ENCODE assay signal across 2 cellular contexts in the genomic region with DNA sequence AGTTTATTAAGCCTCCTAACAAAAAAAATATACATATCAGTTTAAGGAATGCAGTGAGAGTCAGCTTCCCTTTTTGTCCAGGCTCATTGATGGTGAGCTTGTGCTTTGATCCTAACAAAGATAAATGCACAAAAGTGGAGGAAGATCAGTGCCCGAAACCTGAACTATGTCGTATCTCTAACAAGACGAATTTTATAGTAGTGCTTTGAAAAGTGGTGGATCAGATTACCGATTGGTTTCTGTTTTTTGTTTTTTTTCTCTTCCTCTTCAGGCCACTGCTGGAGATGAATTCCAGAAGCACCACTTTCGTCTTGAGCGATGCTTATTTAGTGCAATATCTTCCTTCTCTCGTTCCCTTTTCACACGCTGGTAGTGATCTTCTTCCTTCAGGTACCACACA.
TF ChIP-seq lines count a peak whose summit lies in the region.

No MANE protein-coding gene starts in this region.

TF ChIP-seq in GM23338, 12 proteins besides CTCF, POLR2A, EP300 and RAD21 (continued from another document):
- TF ChIP-seq, protein P1, sequence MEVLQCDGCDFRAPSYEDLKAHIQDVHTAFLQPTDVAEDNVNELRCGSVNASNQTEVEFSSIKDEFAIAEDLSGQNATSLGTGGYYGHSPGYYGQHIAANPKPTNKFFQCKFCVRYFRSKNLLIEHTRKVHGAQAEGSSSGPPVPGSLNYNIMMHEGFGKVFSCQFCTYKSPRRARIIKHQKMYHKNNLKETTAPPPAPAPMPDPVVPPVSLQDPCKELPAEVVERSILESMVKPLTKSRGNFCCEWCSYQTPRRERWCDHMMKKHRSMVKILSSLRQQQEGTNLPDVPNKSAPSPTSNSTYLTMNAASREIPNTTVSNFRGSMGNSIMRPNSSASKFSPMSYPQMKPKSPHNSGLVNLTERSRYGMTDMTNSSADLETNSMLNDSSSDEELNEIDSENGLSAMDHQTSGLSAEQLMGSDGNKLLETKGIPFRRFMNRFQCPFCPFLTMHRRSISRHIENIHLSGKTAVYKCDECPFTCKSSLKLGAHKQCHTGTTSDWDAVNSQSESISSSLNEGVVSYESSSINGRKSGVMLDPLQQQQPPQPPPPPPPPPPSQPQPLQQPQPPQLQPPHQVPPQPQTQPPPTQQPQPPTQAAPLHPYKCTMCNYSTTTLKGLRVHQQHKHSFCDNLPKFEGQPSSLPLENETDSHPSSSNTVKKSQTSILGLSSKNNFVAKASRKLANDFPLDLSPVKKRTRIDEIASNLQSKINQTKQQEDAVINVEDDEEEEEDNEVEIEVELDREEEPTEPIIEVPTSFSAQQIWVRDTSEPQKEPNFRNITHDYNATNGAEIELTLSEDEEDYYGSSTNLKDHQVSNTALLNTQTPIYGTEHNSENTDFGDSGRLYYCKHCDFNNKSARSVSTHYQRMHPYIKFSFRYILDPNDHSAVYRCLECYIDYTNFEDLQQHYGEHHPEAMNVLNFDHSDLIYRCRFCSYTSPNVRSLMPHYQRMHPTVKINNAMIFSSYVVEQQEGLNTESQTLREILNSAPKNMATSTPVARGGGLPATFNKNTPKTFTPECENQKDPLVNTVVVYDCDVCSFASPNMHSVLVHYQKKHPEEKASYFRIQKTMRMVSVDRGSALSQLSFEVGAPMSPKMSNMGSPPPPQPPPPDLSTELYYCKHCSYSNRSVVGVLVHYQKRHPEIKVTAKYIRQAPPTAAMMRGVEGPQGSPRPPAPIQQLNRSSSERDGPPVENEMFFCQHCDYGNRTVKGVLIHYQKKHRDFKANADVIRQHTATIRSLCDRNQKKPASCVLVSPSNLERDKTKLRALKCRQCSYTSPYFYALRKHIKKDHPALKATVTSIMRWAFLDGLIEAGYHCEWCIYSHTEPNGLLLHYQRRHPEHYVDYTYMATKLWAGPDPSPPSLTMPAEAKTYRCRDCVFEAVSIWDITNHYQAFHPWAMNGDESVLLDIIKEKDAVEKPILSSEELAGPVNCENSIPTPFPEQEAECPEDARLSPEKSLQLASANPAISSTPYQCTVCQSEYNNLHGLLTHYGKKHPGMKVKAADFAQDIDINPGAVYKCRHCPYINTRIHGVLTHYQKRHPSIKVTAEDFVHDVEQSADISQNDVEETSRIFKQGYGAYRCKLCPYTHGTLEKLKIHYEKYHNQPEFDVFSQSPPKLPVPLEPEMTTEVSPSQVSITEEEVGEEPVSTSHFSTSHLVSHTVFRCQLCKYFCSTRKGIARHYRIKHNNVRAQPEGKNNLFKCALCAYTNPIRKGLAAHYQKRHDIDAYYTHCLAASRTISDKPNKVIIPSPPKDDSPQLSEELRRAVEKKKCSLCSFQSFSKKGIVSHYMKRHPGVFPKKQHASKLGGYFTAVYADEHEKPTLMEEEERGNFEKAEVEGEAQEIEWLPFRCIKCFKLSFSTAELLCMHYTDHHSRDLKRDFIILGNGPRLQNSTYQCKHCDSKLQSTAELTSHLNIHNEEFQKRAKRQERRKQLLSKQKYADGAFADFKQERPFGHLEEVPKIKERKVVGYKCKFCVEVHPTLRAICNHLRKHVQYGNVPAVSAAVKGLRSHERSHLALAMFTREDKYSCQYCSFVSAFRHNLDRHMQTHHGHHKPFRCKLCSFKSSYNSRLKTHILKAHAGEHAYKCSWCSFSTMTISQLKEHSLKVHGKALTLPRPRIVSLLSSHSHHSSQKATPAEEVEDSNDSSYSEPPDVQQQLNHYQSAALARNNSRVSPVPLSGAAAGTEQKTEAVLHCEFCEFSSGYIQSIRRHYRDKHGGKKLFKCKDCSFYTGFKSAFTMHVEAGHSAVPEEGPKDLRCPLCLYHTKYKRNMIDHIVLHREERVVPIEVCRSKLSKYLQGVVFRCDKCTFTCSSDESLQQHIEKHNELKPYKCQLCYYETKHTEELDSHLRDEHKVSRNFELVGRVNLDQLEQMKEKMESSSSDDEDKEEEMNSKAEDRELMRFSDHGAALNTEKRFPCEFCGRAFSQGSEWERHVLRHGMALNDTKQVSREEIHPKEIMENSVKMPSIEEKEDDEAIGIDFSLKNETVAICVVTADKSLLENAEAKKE (CRISPR knock-in tag; IDR thresholded peaks at IDR 0.05), result no peak
- TF ChIP-seq EZH2 (IDR thresholded peaks at IDR 0.05; ENCODE audit: low read depth, unreplicated experiment) (no peak), NANOG (IDR thresholded peaks at IDR 0.05; ENCODE audit: borderline replicate concordance) (no peak)
- TF ChIP-seq, protein P2, sequence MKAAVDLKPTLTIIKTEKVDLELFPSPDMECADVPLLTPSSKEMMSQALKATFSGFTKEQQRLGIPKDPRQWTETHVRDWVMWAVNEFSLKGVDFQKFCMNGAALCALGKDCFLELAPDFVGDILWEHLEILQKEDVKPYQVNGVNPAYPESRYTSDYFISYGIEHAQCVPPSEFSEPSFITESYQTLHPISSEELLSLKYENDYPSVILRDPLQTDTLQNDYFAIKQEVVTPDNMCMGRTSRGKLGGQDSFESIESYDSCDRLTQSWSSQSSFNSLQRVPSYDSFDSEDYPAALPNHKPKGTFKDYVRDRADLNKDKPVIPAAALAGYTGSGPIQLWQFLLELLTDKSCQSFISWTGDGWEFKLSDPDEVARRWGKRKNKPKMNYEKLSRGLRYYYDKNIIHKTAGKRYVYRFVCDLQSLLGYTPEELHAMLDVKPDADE (IDR thresholded peaks at IDR 0.05), result no peak

TF ChIP-seq in endothelial cell of umbilical vein, 7 proteins besides CTCF, POLR2A, EP300 and RAD21 (continued from another document):
- TF ChIP-seq, protein P3, sequence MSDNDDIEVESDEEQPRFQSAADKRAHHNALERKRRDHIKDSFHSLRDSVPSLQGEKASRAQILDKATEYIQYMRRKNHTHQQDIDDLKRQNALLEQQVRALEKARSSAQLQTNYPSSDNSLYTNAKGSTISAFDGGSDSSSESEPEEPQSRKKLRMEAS (IDR thresholded peaks at IDR 0.05; ENCODE audit: insufficient read depth, insufficient read length), result no peak
- no peak for TF ChIP-seq GATA2 (IDR thresholded peaks at IDR 0.05; ENCODE audit: insufficient read depth, insufficient read length, low read depth, low read length)
